8 cellular contexts compared by ENCODE assay signal in genomic region chr10:103757531-103758293, GRCh38.
A peak's percentile ranks its signal among the peaks of the same experiment; 100 is the strongest.
DNase-seq lines count a peak whose midpoint lies in the region; ATAC-seq and TF ChIP-seq lines count a peak whose summit lies in the region.

No MANE protein-coding gene starts in this region.

- H3K9me3 ChIP-seq in NT2/D1 (ENCODE audit: insufficient read depth, low read length) (peaks cover 4% of the 10 kb centered on the region), right atrium auricular region (no peaks in the 10 kb centered on the region)

- H3K4me3 Mint-ChIP-seq in activated naive CD8-positive, alpha-beta T cell treated with anti-CD3 and anti-CD28 coated beads, Interleukin-2, amount 10 ng/mL, durations not matched to agents 7 days and 5 days, result peak overlapping the region; percentile 36

- H3K27me3 ChIP-seq in NT2/D1 (ENCODE audit: insufficient read depth, insufficient read length) (no peaks in the 10 kb centered on the region), right atrium auricular region (no peaks in the 10 kb centered on the region)

- no peak overlapping the region for H3K4me3 ChIP-seq in NT2/D1 (ENCODE audit: insufficient read length, low read depth)
- H3K4me3 ChIP-seq in right atrium auricular region, result no peak overlapping the region

- H3K27ac Mint-ChIP-seq in activated naive CD8-positive, alpha-beta T cell treated with anti-CD3 and anti-CD28 coated beads, Interleukin-2, amount 10 ng/mL, durations not matched to agents 7 days and 5 days, result peak overlapping the region; percentile 55

- H3K27me3 Mint-ChIP-seq in activated naive CD8-positive, alpha-beta T cell treated with anti-CD3 and anti-CD28 coated beads, Interleukin-2, amount 10 ng/mL, durations not matched to agents 7 days and 5 days, result peaks cover 27% of the 10 kb centered on the region

- peak overlapping the region; percentile 11 for H3K9ac ChIP-seq in NT2/D1 (ENCODE audit: insufficient read length, low read depth)

- peaks cover 30% of the 10 kb centered on the region for H3K4me1 Mint-ChIP-seq in activated naive CD8-positive, alpha-beta T cell treated with anti-CD3 and anti-CD28 coated beads, Interleukin-2, amount 10 ng/mL, durations not matched to agents 7 days and 5 days

- no peaks in the 10 kb centered on the region for H3K9me3 Mint-ChIP-seq in activated naive CD8-positive, alpha-beta T cell treated with anti-CD3 and anti-CD28 coated beads, Interleukin-2, amount 10 ng/mL, durations not matched to agents 7 days and 5 days

- no peak for TF ChIP-seq CTCF in right atrium auricular region (IDR thresholded peaks at IDR 0.05)

- H3K36me3 Mint-ChIP-seq in activated naive CD8-positive, alpha-beta T cell treated with anti-CD3 and anti-CD28 coated beads, Interleukin-2, amount 10 ng/mL, durations not matched to agents 7 days and 5 days, result no peaks in the 10 kb centered on the region

- peak; percentile 67 for ATAC-seq in activated naive CD8-positive, alpha-beta T cell treated with anti-CD3 and anti-CD28 coated beads, Interleukin-2, amount 10 ng/mL, durations not matched to agents 7 days and 5 days (ENCODE audit: low read depth)
- no peak for ATAC-seq in HG03378 (IDR thresholded peaks at IDR 0.05; ENCODE audit: unreplicated experiment)

- peak overlapping the region; percentile 82 to 86 for H3K27ac ChIP-seq in right atrium auricular region

- H3K4me1 ChIP-seq in NT2/D1 (ENCODE audit: insufficient read depth, insufficient read length) (peaks cover 21% of the 10 kb centered on the region), right atrium auricular region (peaks cover 0 to 64% of the 10 kb centered on the region in 2 donors)

- POLR2A ChIA-PET in activated naive CD8-positive, alpha-beta T cell treated with anti-CD3 and anti-CD28 coated beads, Interleukin-2, amount 10 ng/mL, durations not matched to agents 7 days and 5 days (lab: Charles Lee), result interaction anchor here (0.6 to 1.8 kb wide), 3 partner anchors 23 to 44 kb away, joined by 4 to 5 read pairs (median 4); no protein-coding TSS in a partner anchor

- DNase-seq in GM04504 (ENCODE audit: low read depth) (peak; percentile 68), NT2/D1 (ENCODE audit: low read depth, low spot score) (no peak), right atrium auricular region (ENCODE audit: low spot score) (no peak), ecto neural progenitor cell (ENCODE audit: low spot score) (no peak), cortex of kidney (lab: John Stamatoyannopoulos, UW) (no peak)
- peak; percentile 74 for DNase-seq in activated naive CD8-positive, alpha-beta T cell treated with anti-CD3 and anti-CD28 coated beads, Interleukin-2, amount 10 ng/mL, durations not matched to agents 7 days and 5 days
- DNase-seq in stimulated activated CD4-positive, alpha-beta T cell treated with anti-CD3 and anti-CD28 coated beads, Interleukin-4, amount 100 ng/mL, for 1 hour, result peak; percentile 55

- H3K36me3 ChIP-seq in NT2/D1 (ENCODE audit: insufficient read depth, insufficient read length, low read length), result peaks cover 2% of the 10 kb centered on the region
- no peaks in the 10 kb centered on the region for H3K36me3 ChIP-seq in right atrium auricular region

Comparison
In these comparisons a context has a peak if more than half of its experiments do, and no peak if none do; other contexts are left out.
1. DNase-seq: peak in GM04504 (single experiment), activated naive CD8-positive, alpha-beta T cell treated with anti-CD3 and anti-CD28 coated beads, Interleukin-2, amount 10 ng/mL, durations not matched to agents 7 days and 5 days (single experiment) and stimulated activated CD4-positive, alpha-beta T cell treated with anti-CD3 and anti-CD28 coated beads, Interleukin-4, amount 100 ng/mL, for 1 hour (single experiment); none in NT2/D1 (single experiment), right atrium auricular region (single experiment), ecto neural progenitor cell (single experiment) and cortex of kidney (single experiment).